Comparison of ENCODE assay signal across 14 cellular contexts in genomic region chr11:122735031-122735430, GRCh38.
"Had no signal": no experiment of that assay in that cellular context is flagged by ENCODE, and none has a peak within 500 bp of the region (broad histone marks: within the 10 kb centered on the region; RNA-seq: fewer than 3 reads in every experiment).

No MANE protein-coding gene starts in this region.

- H3K27me3 ChIP-seq: colonic mucosa, esophagus squamous epithelium, transverse colon, vagina had no signal

- H3K4me3 Mint-ChIP-seq: activated naive CD4-positive, alpha-beta T cell treated with anti-CD3 and anti-CD28 coated beads for 36 hours; stimulated activated memory B cell treated with anti-CD40 and anti-IgM and Interleukin-4, amounts not matched to agents 10 μg/mL and 1 μg/mL and 100 μg/mL, for 72 hours had no signal

- H3K27me3 Mint-ChIP-seq: stimulated activated memory B cell treated with anti-CD40 and anti-IgM and Interleukin-4, amounts not matched to agents 10 μg/mL and 1 μg/mL and 100 μg/mL, for 72 hours had no signal

- H3K4me3 ChIP-seq: colonic mucosa, esophagus squamous epithelium, transverse colon, vagina had no signal

- H3K9me3 ChIP-seq: colonic mucosa, esophagus squamous epithelium, transverse colon, vagina had no signal

- H3K36me3 ChIP-seq: colonic mucosa, esophagus squamous epithelium, transverse colon, vagina had no signal

- H3K4me1 Mint-ChIP-seq: stimulated activated memory B cell treated with anti-CD40 and anti-IgM and Interleukin-4, amounts not matched to agents 10 μg/mL and 1 μg/mL and 100 μg/mL, for 72 hours had no signal

- H3K4me1 ChIP-seq: colonic mucosa, parathyroid adenoma, vagina had no signal

- H3K36me3 Mint-ChIP-seq: stimulated activated memory B cell treated with anti-CD40 and anti-IgM and Interleukin-4, amounts not matched to agents 10 μg/mL and 1 μg/mL and 100 μg/mL, for 72 hours had no signal

- DNase-seq: activated naive CD4-positive, alpha-beta T cell treated with anti-CD3 and anti-CD28 coated beads for 36 hours; colonic mucosa; esophagus squamous epithelium; foreskin fibroblast; hippocampal formation; kidney glomerular epithelial cell; T-helper 1 cell; T1000; transverse colon had no signal

- H3K9me3 Mint-ChIP-seq: activated naive CD4-positive, alpha-beta T cell treated with anti-CD3 and anti-CD28 coated beads for 36 hours; activated T-helper 2 cell treated with anti-CD3 and anti-CD28 coated beads, Interferon-gamma antibody, Interleukin-2, Interleukin-4, amounts not matched to agents 10 μg/mL and 5 μg/mL and 100 μg/mL, durations not matched to agents 14 hours and 24 hours and 36 hours; stimulated activated memory B cell treated with anti-CD40 and anti-IgM and Interleukin-4, amounts not matched to agents 10 μg/mL and 1 μg/mL and 100 μg/mL, for 72 hours had no signal

- H3K27ac Mint-ChIP-seq: activated naive CD4-positive, alpha-beta T cell treated with anti-CD3 and anti-CD28 coated beads for 36 hours; activated T-helper 2 cell treated with anti-CD3 and anti-CD28 coated beads, Interferon-gamma antibody, Interleukin-2, Interleukin-4, amounts not matched to agents 10 μg/mL and 5 μg/mL and 100 μg/mL, durations not matched to agents 14 hours and 24 hours and 36 hours; stimulated activated memory B cell treated with anti-CD40 and anti-IgM and Interleukin-4, amounts not matched to agents 10 μg/mL and 1 μg/mL and 100 μg/mL, for 72 hours had no signal

- H3K27ac ChIP-seq: colonic mucosa, esophagus squamous epithelium, parathyroid adenoma, transverse colon, vagina had no signal

- ATAC-seq: activated CD4-positive, CD25-positive, alpha-beta regulatory T cell treated with anti-CD3 and anti-CD28 coated beads, Interleukin-2, amount 50 U/mL, for 24 hours; stimulated activated memory B cell treated with anti-CD40 and anti-IgM and Interleukin-4, amounts not matched to agents 10 μg/mL and 1 μg/mL and 100 μg/mL, for 72 hours had no signal
